Comparison of ENCODE assay signal across 29 cellular contexts in genomic region chr3:140349938-140350337, GRCh38.
"Had no signal": no experiment of that assay in that cellular context is flagged by ENCODE, and none has a peak within 500 bp of the region (broad histone marks: within the 10 kb centered on the region; RNA-seq: fewer than 3 reads in every experiment).

No MANE protein-coding gene starts in this region.

- H3K36me3 ChIP-seq: ascending aorta, breast epithelium, cardiac muscle cell, esophagus muscularis mucosa, gastrocnemius medialis had no signal

- H3K9me3 ChIP-seq: ascending aorta, breast epithelium, esophagus muscularis mucosa, gastrocnemius medialis had no signal

- H3K27me3 ChIP-seq: ascending aorta, breast epithelium, cardiac muscle cell, esophagus muscularis mucosa, foreskin keratinocyte, gastrocnemius medialis had no signal

- H3K27ac ChIP-seq: ascending aorta, breast epithelium, cardiac muscle cell, esophagus muscularis mucosa, foreskin keratinocyte, gastrocnemius medialis had no signal

- H3K4me3 ChIP-seq: ascending aorta, breast epithelium, cardiac muscle cell, esophagus muscularis mucosa, gastrocnemius medialis had no signal

- H3K4me1 ChIP-seq: ascending aorta, breast epithelium, esophagus muscularis mucosa, foreskin keratinocyte, gastrocnemius medialis had no signal

- DNase-seq: activated CD4-positive, alpha-beta memory T cell treated with anti-CD3 and anti-CD28 coated beads, Interleukin-2, amount 10 ng/mL, durations not matched to agents 7 days and 5 days; activated CD4-positive, alpha-beta T cell treated with anti-CD3 and anti-CD28 coated beads for 1 hour; activated CD4-positive, alpha-beta T cell treated with anti-CD3 and anti-CD28 coated beads for 4 hours; activated CD4-positive, alpha-beta T cell treated with anti-CD3 and anti-CD28 coated beads, Interleukin-2, amount 10 ng/mL, durations not matched to agents 7 days and 5 days; activated CD4-positive, alpha-beta T cell treated with anti-CD3 and anti-CD28 coated beads, Interleukin-2, amount 50 U/mL, for 4 hours; activated CD4-positive, CD25-positive, alpha-beta regulatory T cell; activated CD8-positive, alpha-beta memory T cell treated with anti-CD3 and anti-CD28 coated beads, Interleukin-2, amount 50 U/mL, for 48 hours; activated gamma-delta T cell; activated naive CD4-positive, alpha-beta T cell; activated naive CD4-positive, alpha-beta T cell treated with anti-CD3 and anti-CD28 coated beads, Interleukin-2, amount 10 ng/mL, durations not matched to agents 7 days and 5 days; activated naive CD8-positive, alpha-beta T cell treated with anti-CD3 and anti-CD28 coated beads, Interleukin-2, amount 10 ng/mL, durations not matched to agents 7 days and 5 days; activated T-cell treated with anti-CD3 and anti-CD28 coated beads for 4 hours; activated T-cell treated with anti-CD3 and anti-CD28 coated beads, Interleukin-2, amount 50 U/mL, for 24 hours; activated T-cell treated with anti-CD3 and anti-CD28 coated beads, Interleukin-2, amount 50 U/mL, for 72 hours; cortex of kidney; dermis blood vessel endothelial cell; effector CD4-positive, alpha-beta T cell; effector memory CD8-positive, alpha-beta T cell; erythroblast; foreskin keratinocyte; gastrocnemius medialis; glutamatergic neuron; SW 1271; T-helper 2 cell had no signal

- ATAC-seq: activated naive CD4-positive, alpha-beta T cell treated with anti-CD3 and anti-CD28 coated beads, Interleukin-2, amount 50 U/mL, for 72 hours; effector memory CD8-positive, alpha-beta T cell; foreskin keratinocyte; gastrocnemius medialis had no signal
